ENCODE assay signal across 3 cellular contexts in genomic region chr4:172772781-172773180, GRCh38.
"Had no signal": no experiment of that assay in that cellular context is flagged by ENCODE, and none has a peak within 500 bp of the region (broad histone marks: within the 10 kb centered on the region; RNA-seq: fewer than 3 reads in every experiment).

No MANE protein-coding gene starts in this region.

- H3K4me3 ChIP-seq: GM12878 had no signal

- ATAC-seq: GM12878 had no signal

- DNase-seq: GDM1, GF-D8 had no signal
